In genomic region chr13:110722971-110723370, GRCh38 we compare ENCODE assay signal across 14 cellular contexts. TPM values are rescaled to one million over a fixed set of nuclear protein-coding genes. Genes with fewer than 3 reads are reported as not detected.
DNase-seq lines count a peak whose midpoint lies in the region; ATAC-seq, FAIRE-seq and TF ChIP-seq lines count a peak whose summit lies in the region.
"Had no signal": no experiment of that assay in that cellular context is flagged by ENCODE, and none has a peak within 500 bp of the region (broad histone marks: within the 10 kb centered on the region; RNA-seq: fewer than 3 reads in every experiment).

No MANE protein-coding gene starts in this region.

- H3K4me1 Mint-ChIP-seq in activated naive CD4-positive, alpha-beta T cell treated with anti-CD3 and anti-CD28 coated beads, Interleukin-2, amount 50 U/mL, for 24 hours, result peaks cover 38% of the 10 kb centered on the region

- H3K27me3 Mint-ChIP-seq in activated naive CD4-positive, alpha-beta T cell treated with anti-CD3 and anti-CD28 coated beads, Interleukin-2, amount 50 U/mL, for 24 hours, result no peaks in the 10 kb centered on the region

- no peak overlapping the region for H3K4me3 Mint-ChIP-seq in activated naive CD4-positive, alpha-beta T cell treated with anti-CD3 and anti-CD28 coated beads, Interleukin-2, amount 50 U/mL, for 24 hours
- H3K4me3 Mint-ChIP-seq: H9 had no signal

- no peak for TF ChIP-seq CTCF in foreskin keratinocyte (conservative IDR thresholded peaks at IDR 0.05)

- H3K4me1 ChIP-seq in foreskin keratinocyte, result no peaks in the 10 kb centered on the region
- peaks cover 0 to 5% of the 10 kb centered on the region in 2 donors for H3K4me1 ChIP-seq in small intestine (ENCODE audit: control insufficient read depth in 2 of 2, insufficient read depth in 1 of 2, low read depth in 1 of 2, low read length in 1 of 2)

- H3K9me3 Mint-ChIP-seq in activated naive CD4-positive, alpha-beta T cell treated with anti-CD3 and anti-CD28 coated beads, Interleukin-2, amount 50 U/mL, for 24 hours, result no peaks in the 10 kb centered on the region
- H3K9me3 Mint-ChIP-seq: H9 had no signal

- peaks cover 7% of the 10 kb centered on the region for H3K36me3 Mint-ChIP-seq in activated naive CD4-positive, alpha-beta T cell treated with anti-CD3 and anti-CD28 coated beads, Interleukin-2, amount 50 U/mL, for 24 hours

- H3K36me3 ChIP-seq in H7 (replicated peaks; ENCODE audit: control insufficient read depth, insufficient read depth, low read length), result peaks cover 6% of the 10 kb centered on the region
- peaks cover 4 to 6% of the 10 kb centered on the region in 2 donors for H3K36me3 ChIP-seq in small intestine (ENCODE audit: control insufficient read depth in 2 of 2, insufficient read depth in 2 of 2, low read length in 2 of 2)

- peak; percentile 63 for ATAC-seq in foreskin keratinocyte

- no peak overlapping the region for H3K27ac ChIP-seq in foreskin keratinocyte
- peak overlapping the region in 1 of 2 donors; percentile 64 for H3K27ac ChIP-seq in small intestine (ENCODE audit: low read depth in 1 of 2, low read length in 1 of 2)
- H3K27ac ChIP-seq: 22Rv1, BLaER1, GM23248 had no signal

- H3K27ac Mint-ChIP-seq in activated naive CD4-positive, alpha-beta T cell treated with anti-CD3 and anti-CD28 coated beads, Interleukin-2, amount 50 U/mL, for 24 hours, result peak overlapping the region; percentile 12

- no peaks in the 10 kb centered on the region for H3K27me3 ChIP-seq in H7 (ENCODE audit: control insufficient read depth, insufficient read depth, low read length)
- no peaks in the 10 kb centered on the region for H3K27me3 ChIP-seq in foreskin keratinocyte
- no peaks in the 10 kb centered on the region for H3K27me3 ChIP-seq in small intestine (ENCODE audit: control insufficient read depth in 2 of 2, insufficient read depth in 2 of 2, low read length in 2 of 2)
- H3K27me3 ChIP-seq: BLaER1 had no signal

- no peak for FAIRE-seq in small intestine (lab: Jason Lieb, UNC)

- 8 to 50% (median 31%) methylated on average over 5 of the region's 5 CpGs for WGBS in small intestine, 3 donors

- H3K4me3 ChIP-seq in H7 (ENCODE audit: insufficient read depth, low read depth, low read length) (no peak overlapping the region), small intestine (ENCODE audit: low read depth in 1 of 2, low read length in 2 of 2) (no peak overlapping the region)
- H3K4me3 ChIP-seq: BLaER1, GM23248 had no signal

- H3K9me3 ChIP-seq in small intestine (ENCODE audit: control insufficient read depth, low read depth), result no peaks in the 10 kb centered on the region
- H3K9me3 ChIP-seq: BLaER1 had no signal

- no peak for DNase-seq in activated naive CD4-positive, alpha-beta T cell (lab: John Stamatoyannopoulos, UW)
- peak; percentile 24 for DNase-seq in H7
- peak; percentile 9 to 33 for DNase-seq in foreskin keratinocyte
- DNase-seq in small intestine, result peak; percentile 73
- DNase-seq in DMS 273 treated with DMSO at 0.1 percent for 48 hours (lab: John Stamatoyannopoulos, UW), result no peak
- no peak for DNase-seq in kidney glomerular epithelial cell (lab: John Stamatoyannopoulos, UW)
- no peak for DNase-seq in D341Med (ENCODE audit: low spot score)
- DNase-seq: Calu3, GF-D8, GM23248, H9 had no signal

RNA-seq across cellular contexts. Expression of gene ING1, which starts 9.5 kb away (rescaled TPM):
- 21.7 and 23.1 TPM in 2 replicates for total RNA-seq in H7 (2014; rRNA removed; shearing (Covaris generic))
- total RNA-seq in foreskin keratinocyte, result 9.2 and 13.0 TPM in 2 replicates
- 8.0 and 10.8 TPM in 2 replicates for polyA plus RNA-seq in foreskin keratinocyte
- 10 to 100 TPM; 10.8 to 18.6 (median 15.7) TPM for polyA plus RNA-seq in small intestine

RNA-seq across cellular contexts. Expression of gene CARS2, which starts 17.1 kb away (rescaled TPM):
- total RNA-seq in H7 (2014; rRNA removed; shearing (Covaris generic)), result 40.0 and 44.3 TPM in 2 replicates
- 61.9 and 62.0 TPM in 2 replicates for total RNA-seq in foreskin keratinocyte
- polyA plus RNA-seq in foreskin keratinocyte, result 64.0 and 66.5 TPM in 2 replicates
- 10 to 100 TPM; 69.7 to 92.6 (median 77.3) TPM for polyA plus RNA-seq in small intestine

Comparison
In these comparisons a context has a peak if more than half of its experiments do, and no peak if none do; other contexts are left out.
1. DNase-seq: peak in H7 (single experiment), foreskin keratinocyte (2 of 2) and small intestine (single experiment); none in activated naive CD4-positive, alpha-beta T cell (0 of 4), DMS 273 treated with DMSO at 0.1 percent for 48 hours (single experiment), kidney glomerular epithelial cell (single experiment) and D341Med (single experiment).